16 cellular contexts compared by ENCODE assay signal in genomic region chr14:91339606-91340369, GRCh38.
DNase-seq lines count a peak whose midpoint lies in the region; ATAC-seq, FAIRE-seq and TF ChIP-seq lines count a peak whose summit lies in the region.
"Had no signal": no experiment of that assay in that cellular context is flagged by ENCODE, and none has a peak within 500 bp of the region (broad histone marks: within the 10 kb centered on the region; RNA-seq: fewer than 3 reads in every experiment).

No MANE protein-coding gene starts in this region.

- H3K9ac ChIP-seq in kidney (ENCODE audit: low read length in 2 of 2) = no peak overlapping the region
- H3K9ac ChIP-seq: BLaER1 treated with 17β-estradiol and CSF1 and Interleukin-3, amounts not matched to agents 10 nM and 100 nM had no signal

- no peaks in the 10 kb centered on the region for H3K9me3 Mint-ChIP-seq in activated naive CD4-positive, alpha-beta T cell treated with anti-CD3 and anti-CD28 coated beads, Interleukin-2, amount 50 U/mL, for 72 hours
- H3K9me3 Mint-ChIP-seq in activated naive CD4-positive, alpha-beta T cell treated with anti-CD3 and anti-CD28 coated beads for 36 hours = no peaks in the 10 kb centered on the region
- H3K9me3 Mint-ChIP-seq in T-cell = no peaks in the 10 kb centered on the region
- H3K9me3 Mint-ChIP-seq in stimulated activated effector memory CD8-positive, alpha-beta T cell treated with anti-CD3 and anti-CD28 coated beads, Interleukin-12 subunit alpha, Interleukin-12 subunit beta, amount 100 ng/mL, for 72 hours = no peaks in the 10 kb centered on the region

- no peak overlapping the region for H3K27ac ChIP-seq in kidney (ENCODE audit: low read depth in 2 of 2, low read length in 2 of 2)
- no peak overlapping the region for H3K27ac ChIP-seq in brain microvascular endothelial cell
- H3K27ac ChIP-seq: BLaER1 treated with 17β-estradiol and CSF1 and Interleukin-3, amounts not matched to agents 10 nM and 100 nM; HL-60; left lung had no signal

- H3K9me3 ChIP-seq in kidney (ENCODE audit: control insufficient read depth in 1 of 2, low read length in 2 of 2) = no peaks in the 10 kb centered on the region
- H3K9me3 ChIP-seq: BLaER1 treated with 17β-estradiol and CSF1 and Interleukin-3, amounts not matched to agents 10 nM and 100 nM; left lung had no signal

- in situ Hi-C loops in brain microvascular endothelial cell (cut with HindIII; ENCODE audit: low pct_ligation_motif_present, low sequenced_read_pairs) = no loop called here

- H3K36me3 ChIP-seq in kidney (ENCODE audit: control insufficient read depth in 1 of 2, insufficient read depth in 2 of 2, low read length in 2 of 2) = peaks cover 3 to 9% of the 10 kb centered on the region in 2 donors
- H3K36me3 ChIP-seq in brain microvascular endothelial cell (replicated peaks) = no peaks in the 10 kb centered on the region

- DNase-seq in activated naive CD4-positive, alpha-beta T cell treated with anti-CD3 and anti-CD28 coated beads, Interleukin-2, amount 50 U/mL, for 72 hours (ENCODE audit: low spot score in 2 of 2) = no peak
- no peak for DNase-seq in activated naive CD4-positive, alpha-beta T cell treated with anti-CD3 and anti-CD28 coated beads for 36 hours
- no peak for DNase-seq in T-cell
- DNase-seq in kidney = peak; percentile 51
- DNase-seq in stimulated activated effector memory CD8-positive, alpha-beta T cell treated with anti-CD3 and anti-CD28 coated beads, Interleukin-12 subunit alpha, Interleukin-12 subunit beta, amount 100 ng/mL, for 72 hours (ENCODE audit: low spot score in 2 of 2) = no peak
- DNase-seq in brain microvascular endothelial cell = no peak
- DNase-seq in activated CD4-positive, CD25-positive, alpha-beta regulatory T cell (lab: John Stamatoyannopoulos, UW) = no peak
- DNase-seq in activated CD8-positive, alpha-beta memory T cell treated with anti-CD3 and anti-CD28 coated beads for 24 hours = no peak
- DNase-seq: activated CD4-positive, alpha-beta T cell treated with anti-CD3 and anti-CD28 coated beads for 48 hours; NCI-H1694; PC-3; SHP77 treated with DMSO at 0.1 percent for 48 hours had no signal

- H3K36me3 Mint-ChIP-seq in activated naive CD4-positive, alpha-beta T cell treated with anti-CD3 and anti-CD28 coated beads, Interleukin-2, amount 50 U/mL, for 72 hours = peaks cover 6 to 20% of the 10 kb centered on the region in 2 donors
- peaks cover 10% of the 10 kb centered on the region for H3K36me3 Mint-ChIP-seq in activated naive CD4-positive, alpha-beta T cell treated with anti-CD3 and anti-CD28 coated beads for 36 hours (ENCODE audit: low read depth)
- H3K36me3 Mint-ChIP-seq in T-cell = peaks cover 35% of the 10 kb centered on the region
- H3K36me3 Mint-ChIP-seq in stimulated activated effector memory CD8-positive, alpha-beta T cell treated with anti-CD3 and anti-CD28 coated beads, Interleukin-12 subunit alpha, Interleukin-12 subunit beta, amount 100 ng/mL, for 72 hours = peaks cover 100% of the 10 kb centered on the region

- peak overlapping the region; percentile 16 to 70 for H3K27ac Mint-ChIP-seq in activated naive CD4-positive, alpha-beta T cell treated with anti-CD3 and anti-CD28 coated beads, Interleukin-2, amount 50 U/mL, for 72 hours
- H3K27ac Mint-ChIP-seq in activated naive CD4-positive, alpha-beta T cell treated with anti-CD3 and anti-CD28 coated beads for 36 hours = no peak overlapping the region
- peak overlapping the region; percentile 17 to 65 for H3K27ac Mint-ChIP-seq in T-cell
- peak overlapping the region; percentile 84 for H3K27ac Mint-ChIP-seq in stimulated activated effector memory CD8-positive, alpha-beta T cell treated with anti-CD3 and anti-CD28 coated beads, Interleukin-12 subunit alpha, Interleukin-12 subunit beta, amount 100 ng/mL, for 72 hours

- H3K4me3 ChIP-seq in kidney (ENCODE audit: low read length in 2 of 2) (no peak overlapping the region), brain microvascular endothelial cell (ENCODE audit: low read depth, low read length) (no peak overlapping the region)
- H3K4me3 ChIP-seq: BLaER1 treated with 17β-estradiol and CSF1 and Interleukin-3, amounts not matched to agents 10 nM and 100 nM; left lung had no signal

- no peaks in the 10 kb centered on the region for H3K27me3 Mint-ChIP-seq in activated naive CD4-positive, alpha-beta T cell treated with anti-CD3 and anti-CD28 coated beads for 36 hours (ENCODE audit: low read depth)
- H3K27me3 Mint-ChIP-seq in T-cell = no peaks in the 10 kb centered on the region

- H3K27me3 ChIP-seq in brain microvascular endothelial cell (replicated peaks) = no peaks in the 10 kb centered on the region
- H3K27me3 ChIP-seq: BLaER1 treated with 17β-estradiol and CSF1 and Interleukin-3, amounts not matched to agents 10 nM and 100 nM; left lung had no signal

- ATAC-seq in activated naive CD4-positive, alpha-beta T cell treated with anti-CD3 and anti-CD28 coated beads, Interleukin-2, amount 50 U/mL, for 72 hours = no peak
- no peak for ATAC-seq in T-cell (replicated peaks in 1 of 4)
- ATAC-seq in stimulated activated effector memory CD8-positive, alpha-beta T cell treated with anti-CD3 and anti-CD28 coated beads, Interleukin-12 subunit alpha, Interleukin-12 subunit beta, amount 100 ng/mL, for 72 hours = no peak
- ATAC-seq: left lung, PC-3, sciatic nerve had no signal

- no peak for FAIRE-seq in kidney (lab: Jason Lieb, UNC)

- TF ChIP-seq CTCF in kidney (IDR thresholded peaks at IDR 0.05; ENCODE audit: borderline replicate concordance, extremely low read depth, insufficient read depth) (no peak), brain microvascular endothelial cell (IDR thresholded peaks at IDR 0.05; ENCODE audit: low read depth, low read length, missing control alignments) (no peak)

- peaks cover 10% of the 10 kb centered on the region for H3K4me1 Mint-ChIP-seq in activated naive CD4-positive, alpha-beta T cell treated with anti-CD3 and anti-CD28 coated beads for 36 hours (ENCODE audit: low read depth)
- H3K4me1 Mint-ChIP-seq in T-cell = peaks cover 20 to 26% (median 20%) of the 10 kb centered on the region in 3 donors
- peaks cover 29% of the 10 kb centered on the region for H3K4me1 Mint-ChIP-seq in stimulated activated effector memory CD8-positive, alpha-beta T cell treated with anti-CD3 and anti-CD28 coated beads, Interleukin-12 subunit alpha, Interleukin-12 subunit beta, amount 100 ng/mL, for 72 hours

- CTCF ChIA-PET in activated naive CD4-positive, alpha-beta T cell treated with anti-CD3 and anti-CD28 coated beads for 36 hours (lab: Charles Lee) = interaction anchor here (1.2 to 1.3 kb wide), 2 partner anchors 10 to 16 kb away, joined by 4 to 5 read pairs; no protein-coding TSS in a partner anchor
- CTCF ChIA-PET in T-cell (lab: Charles Lee) = interaction anchor here in 1 of 2 donors (0.7 kb wide), 1 partner anchor 11 kb away, joined by 4 read pairs; no protein-coding TSS in a partner anchor

- H3K4me1 ChIP-seq in kidney (ENCODE audit: control insufficient read depth in 1 of 2, insufficient read depth in 1 of 2, low read depth in 1 of 2, low read length in 2 of 2) = peaks cover 0 to 9% of the 10 kb centered on the region in 2 donors
- H3K4me1 ChIP-seq: left lung had no signal

- no peak overlapping the region for H3K4me3 Mint-ChIP-seq in activated naive CD4-positive, alpha-beta T cell treated with anti-CD3 and anti-CD28 coated beads for 36 hours
- no peak overlapping the region for H3K4me3 Mint-ChIP-seq in T-cell
- H3K4me3 Mint-ChIP-seq in stimulated activated effector memory CD8-positive, alpha-beta T cell treated with anti-CD3 and anti-CD28 coated beads, Interleukin-12 subunit alpha, Interleukin-12 subunit beta, amount 100 ng/mL, for 72 hours = no peak overlapping the region

- POLR2A ChIA-PET in T-cell (lab: Charles Lee) = no interaction called here

- intact Hi-C loops in activated naive CD4-positive, alpha-beta T cell treated with anti-CD3 and anti-CD28 coated beads for 36 hours (cut with micrococcal nuclease) = loop anchor here (10.0 kb wide), 1 partner anchor 1315 kb away; no protein-coding TSS in a partner anchor
- intact Hi-C loops in kidney (cut with DNase I) = no loop called here
